30 cellular contexts compared by ENCODE assay signal in the genomic region with DNA sequence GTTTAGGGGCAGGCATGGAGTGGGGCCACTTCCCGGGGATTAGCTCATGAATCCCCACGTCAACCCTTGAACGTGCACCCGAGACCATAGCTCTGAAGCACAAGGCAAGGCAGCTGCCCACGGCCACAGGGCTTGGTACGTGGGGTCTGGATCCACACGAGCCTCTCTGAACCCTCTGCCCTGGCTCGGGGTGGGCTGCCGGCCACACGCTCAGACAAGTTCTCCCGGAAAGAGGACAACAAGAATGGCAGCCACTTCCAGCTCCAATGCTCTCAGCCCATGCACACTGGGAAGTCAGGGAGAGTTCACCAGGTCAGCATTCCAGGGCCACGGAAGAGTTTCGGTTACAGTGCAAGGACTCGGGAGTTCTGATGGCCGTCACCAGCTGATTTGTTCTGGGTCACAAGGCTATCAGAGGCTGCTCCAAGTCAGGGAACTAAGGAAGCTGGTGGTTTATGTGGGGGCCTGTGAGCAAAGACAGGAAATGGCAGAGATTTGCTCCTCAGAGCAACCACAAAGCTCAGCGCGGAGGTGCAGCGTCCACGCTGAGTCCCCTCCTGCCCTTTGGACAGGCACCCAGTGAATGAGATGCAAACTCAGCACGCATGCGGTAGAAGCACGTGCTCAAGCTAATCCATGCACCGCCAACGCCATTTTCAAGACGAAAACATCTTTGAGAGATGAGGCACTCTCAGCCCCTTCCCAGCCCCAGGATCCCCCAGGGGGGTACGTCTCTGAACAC.
DNase-seq lines count a peak whose midpoint lies in the region; ATAC-seq, FAIRE-seq and TF ChIP-seq lines count a peak whose summit lies in the region.
"Had no signal": no experiment of that assay in that cellular context is flagged by ENCODE, and none has a peak within 500 bp of the region (broad histone marks: within the 10 kb centered on the region; RNA-seq: fewer than 3 reads in every experiment).

No MANE protein-coding gene starts in this region.

- peaks cover 17% of the 10 kb centered on the region for H3K9me3 Mint-ChIP-seq in astrocyte (ENCODE audit: unreplicated experiment)
- no peaks in the 10 kb centered on the region for H3K9me3 Mint-ChIP-seq in stimulated activated effector memory CD8-positive, alpha-beta T cell treated with anti-CD3 and anti-CD28 coated beads, Interleukin-12 subunit alpha, Interleukin-12 subunit beta, amount 100 ng/mL, for 72 hours
- H3K9me3 Mint-ChIP-seq: activated CD4-positive, alpha-beta T cell treated with anti-CD3 and anti-CD28 coated beads, Interleukin-2, amount 10 ng/mL, durations not matched to agents 24 days and 14 days; T-helper 2 cell treated with Interferon-gamma antibody and Interleukin-4, amounts not matched to agents 5 μg/mL and 100 μg/mL, for 36 hours had no signal

- WGBS in neuronal stem cell (ENCODE audit: extremely low coverage in 2 of 2, insufficient read length in 2 of 2, insufficient replicate concordance in 1 of 2), 2 donors, result no CpG with 5 or more reads among the region's 26 CpGs

- TF ChIP-seq CTCF in astrocyte (IDR thresholded peaks at IDR 0.05; ENCODE audit: insufficient read depth, low read depth, low read length) (no peak), BE2C (IDR thresholded peaks at IDR 0.05; ENCODE audit: low read depth, low read length) (no peak)

- no peaks in the 10 kb centered on the region for H4K20me1 ChIP-seq in BLaER1 treated with 17β-estradiol and CSF1 and Interleukin-3, amounts not matched to agents 10 nM and 100 nM
- H4K20me1 ChIP-seq in astrocyte (ENCODE audit: insufficient read depth, low read length), result no peaks in the 10 kb centered on the region

- H2BK15ac ChIP-seq in neuronal stem cell (ENCODE audit: low read length), result no peak overlapping the region

- H3K36me3 ChIP-seq in BLaER1 treated with 17β-estradiol and CSF1 and Interleukin-3, amounts not matched to agents 10 nM and 100 nM, result no peaks in the 10 kb centered on the region
- H3K36me3 ChIP-seq in astrocyte (ENCODE audit: insufficient read depth, low read length), result no peaks in the 10 kb centered on the region
- no peaks in the 10 kb centered on the region for H3K36me3 ChIP-seq in neuronal stem cell (replicated peaks in 1 of 2; ENCODE audit: control insufficient read depth in 2 of 2, insufficient read depth in 2 of 2, low read length in 2 of 2)
- H3K36me3 ChIP-seq in BE2C, result no peaks in the 10 kb centered on the region

- H2AFZ ChIP-seq in astrocyte (ENCODE audit: low read depth, low read length), result peak overlapping the region; percentile 20
- H2AFZ ChIP-seq in neuronal stem cell (ENCODE audit: low read length), result no peak overlapping the region
- H2AFZ ChIP-seq: hepatocyte had no signal

- H2BK120ac ChIP-seq in neuronal stem cell (ENCODE audit: low read depth, low read length), result no peak overlapping the region

- H2AK5ac ChIP-seq in neuronal stem cell (ENCODE audit: low read depth, low read length), result no peak overlapping the region

- peaks cover 6 to 13% (median 10%) of the 10 kb centered on the region in 11 experiments; a peak in 20 of 22 replicates for H3K9me3 ChIP-seq in BLaER1 treated with 17β-estradiol and CSF1 and Interleukin-3, amounts not matched to agents 10 nM and 100 nM (replicated peaks in 1 of 11)
- H3K9me3 ChIP-seq in astrocyte (ENCODE audit: insufficient read depth, low read depth, low read length) (peaks cover 10% of the 10 kb centered on the region), neuronal stem cell (replicated peaks in 1 of 2; ENCODE audit: control insufficient read depth in 2 of 2, insufficient read depth in 1 of 2, low read depth in 1 of 2, low read length in 2 of 2) (peaks cover 0 to 5% of the 10 kb centered on the region in 2 donors), BE2C (no peaks in the 10 kb centered on the region)

- peak overlapping the region; percentile 61 for H3K14ac ChIP-seq in neuronal stem cell (ENCODE audit: low read length)

- ATAC-seq in left lobe of liver, result peak; percentile 17
- ATAC-seq in stimulated activated effector memory CD8-positive, alpha-beta T cell treated with anti-CD3 and anti-CD28 coated beads, Interleukin-12 subunit alpha, Interleukin-12 subunit beta, amount 100 ng/mL, for 72 hours, result no peak
- ATAC-seq: left colon; naive thymus-derived CD8-positive, alpha-beta T cell; Right ventricle myocardium inferior; sciatic nerve; stimulated activated naive CD8-positive, alpha-beta T cell treated with anti-CD3 and anti-CD28 coated beads, Interleukin-15, amount 100 ng/mL, for 72 hours had no signal

- H3K18ac ChIP-seq in neuronal stem cell (ENCODE audit: low read length), result peak overlapping the region; percentile 3

- no peak overlapping the region for H3K4me3 ChIP-seq in BLaER1 treated with 17β-estradiol and CSF1 and Interleukin-3, amounts not matched to agents 10 nM and 100 nM
- no peak overlapping the region for H3K4me3 ChIP-seq in astrocyte (ENCODE audit: insufficient read depth, low read depth, low read length)
- no peak overlapping the region for H3K4me3 ChIP-seq in neuronal stem cell (ENCODE audit: low read length in 2 of 2)
- no peak overlapping the region for H3K4me3 ChIP-seq in BE2C (ENCODE audit: low read depth, low read length)
- H3K4me3 ChIP-seq: hepatocyte had no signal

- peak overlapping the region; percentile 17 to 83 (median 64) for H3K4me2 ChIP-seq in BLaER1 treated with 17β-estradiol and CSF1 and Interleukin-3, amounts not matched to agents 10 nM and 100 nM
- H3K4me2 ChIP-seq in astrocyte (ENCODE audit: low read length) (peak overlapping the region; percentile 2), neuronal stem cell (ENCODE audit: insufficient read depth, low read length, poor library complexity, severe bottlenecking) (no peak overlapping the region)
- H3K4me2 ChIP-seq: hepatocyte had no signal

- no peaks in the 10 kb centered on the region for H3K79me1 ChIP-seq in neuronal stem cell (ENCODE audit: low read depth, low read length)

- H2BK12ac ChIP-seq in neuronal stem cell (ENCODE audit: low read length), result no peak overlapping the region

- H4K8ac ChIP-seq in neuronal stem cell (ENCODE audit: low read depth, low read length), result peak overlapping the region; percentile 83

- H3K4me1 Mint-ChIP-seq in astrocyte (ENCODE audit: low read depth, unreplicated experiment), result peaks cover 4% of the 10 kb centered on the region
- no peaks in the 10 kb centered on the region for H3K4me1 Mint-ChIP-seq in stimulated activated effector memory CD8-positive, alpha-beta T cell treated with anti-CD3 and anti-CD28 coated beads, Interleukin-12 subunit alpha, Interleukin-12 subunit beta, amount 100 ng/mL, for 72 hours

- no peak overlapping the region for H4K91ac ChIP-seq in neuronal stem cell (ENCODE audit: low read depth, low read length, poor library complexity)

- peak overlapping the region in 1 of 11 experiments; percentile 6; a peak in 1 of 22 replicates for H3K27ac ChIP-seq in BLaER1 treated with 17β-estradiol and CSF1 and Interleukin-3, amounts not matched to agents 10 nM and 100 nM
- H3K27ac ChIP-seq in astrocyte (ENCODE audit: low read depth, low read length) (no peak overlapping the region), neuronal stem cell (replicated peaks; ENCODE audit: low read length) (no peak overlapping the region)
- H3K27ac ChIP-seq: hepatocyte, VCaP had no signal

- no peaks in the 10 kb centered on the region for H3K79me2 ChIP-seq in astrocyte (ENCODE audit: insufficient read depth, low read length)
- H3K79me2 ChIP-seq: hepatocyte had no signal

- DNase-seq in astrocyte (ENCODE audit: low read depth) (no peak), left lobe of liver (ENCODE audit: low spot score) (no peak), neuronal stem cell (ENCODE audit: low spot score) (no peak), ecto neural progenitor cell (ENCODE audit: low spot score) (no peak), BE2C (no peak), NCI-H446 (lab: John Stamatoyannopoulos, UW) (no peak)
- no peak for DNase-seq in stimulated activated effector memory CD8-positive, alpha-beta T cell treated with anti-CD3 and anti-CD28 coated beads, Interleukin-12 subunit alpha, Interleukin-12 subunit beta, amount 100 ng/mL, for 72 hours (ENCODE audit: low spot score in 2 of 2)
- DNase-seq: activated CD4-positive, alpha-beta T cell treated with anti-CD3 and anti-CD28 coated beads, Interleukin-2, amount 10 ng/mL, durations not matched to agents 24 days and 14 days; activated T-cell treated with anti-CD3 and anti-CD28 coated beads, Interleukin-2, amount 50 U/mL, for 48 hours; C1 segment of cervical spinal cord; COR-L47; effector CD4-positive, alpha-beta T cell; erythroblast; foreskin melanocyte; left colon; midbrain; NCI-H1092; NCI-H187 treated with DMSO at 0.1 percent for 48 hours; NCI-H524 treated with DMSO at 0.1 percent for 48 hours; stimulated activated naive CD8-positive, alpha-beta T cell treated with anti-CD3 and anti-CD28 coated beads, Interleukin-15, amount 100 ng/mL, for 72 hours had no signal

- FAIRE-seq in astrocyte (lab: Jason Lieb, UNC), result no peak
- FAIRE-seq: G401.6, H54 had no signal

- H3K36me3 Mint-ChIP-seq in astrocyte (ENCODE audit: low read depth, unreplicated experiment), result peaks cover 6% of the 10 kb centered on the region
- no peaks in the 10 kb centered on the region for H3K36me3 Mint-ChIP-seq in stimulated activated effector memory CD8-positive, alpha-beta T cell treated with anti-CD3 and anti-CD28 coated beads, Interleukin-12 subunit alpha, Interleukin-12 subunit beta, amount 100 ng/mL, for 72 hours
- H3K36me3 Mint-ChIP-seq: brain had no signal

- peak overlapping the region in 1 of 11 experiments; percentile 12; a peak in 1 of 22 replicates for H3K9ac ChIP-seq in BLaER1 treated with 17β-estradiol and CSF1 and Interleukin-3, amounts not matched to agents 10 nM and 100 nM
- H3K9ac ChIP-seq in astrocyte (ENCODE audit: low read length) (no peak overlapping the region), neuronal stem cell (ENCODE audit: low read depth, low read length, poor library complexity) (no peak overlapping the region)

- H3K27me3 ChIP-seq in BLaER1 treated with 17β-estradiol and CSF1 and Interleukin-3, amounts not matched to agents 10 nM and 100 nM, result peaks cover 8 to 10% (median 9%) of the 10 kb centered on the region in 11 experiments
- H3K27me3 ChIP-seq in astrocyte (ENCODE audit: insufficient read depth, low read length), result no peaks in the 10 kb centered on the region
- H3K27me3 ChIP-seq in neuronal stem cell (ENCODE audit: control insufficient read depth in 3 of 3, insufficient read depth in 3 of 3, low read depth in 1 of 3, low read length in 3 of 3), result no peaks in the 10 kb centered on the region
- H3K27me3 ChIP-seq in BE2C, result peaks cover 10% of the 10 kb centered on the region; the same call in 1 of the 2 replicates

- peak overlapping the region; percentile 70 for H3K23ac ChIP-seq in neuronal stem cell (ENCODE audit: low read depth, low read length, poor library complexity)

- no peak overlapping the region for H3K4ac ChIP-seq in neuronal stem cell (ENCODE audit: low read length)

- H3K27me3 Mint-ChIP-seq in astrocyte (ENCODE audit: low read depth, unreplicated experiment), result peaks cover 18% of the 10 kb centered on the region

- peaks cover 8 to 15% (median 11%) of the 10 kb centered on the region in 10 experiments for H3K4me1 ChIP-seq in BLaER1 treated with 17β-estradiol and CSF1 and Interleukin-3, amounts not matched to agents 10 nM and 100 nM
- H3K4me1 ChIP-seq in astrocyte (ENCODE audit: insufficient read depth, low read length) (peaks cover 34% of the 10 kb centered on the region), neuronal stem cell (ENCODE audit: control insufficient read depth in 2 of 2, insufficient read depth in 1 of 2, low read depth in 1 of 2, low read length in 2 of 2) (peaks cover 0 to 9% of the 10 kb centered on the region in 2 donors), BE2C (no peaks in the 10 kb centered on the region)

- no peak overlapping the region for H3K4me3 Mint-ChIP-seq in astrocyte (ENCODE audit: unreplicated experiment)
- no peak overlapping the region for H3K4me3 Mint-ChIP-seq in stimulated activated effector memory CD8-positive, alpha-beta T cell treated with anti-CD3 and anti-CD28 coated beads, Interleukin-12 subunit alpha, Interleukin-12 subunit beta, amount 100 ng/mL, for 72 hours
- H3K4me3 Mint-ChIP-seq: activated CD4-positive, alpha-beta T cell treated with anti-CD3 and anti-CD28 coated beads, Interleukin-2, amount 10 ng/mL, durations not matched to agents 24 days and 14 days; brain; naive thymus-derived CD8-positive, alpha-beta T cell; stimulated activated naive CD8-positive, alpha-beta T cell treated with anti-CD3 and anti-CD28 coated beads, Interleukin-15, amount 100 ng/mL, for 72 hours; T-helper 2 cell treated with Interferon-gamma antibody and Interleukin-4, amounts not matched to agents 5 μg/mL and 100 μg/mL, for 36 hours had no signal

- H2BK5ac ChIP-seq in neuronal stem cell (ENCODE audit: low read length), result no peak overlapping the region

- no peak overlapping the region for H3K27ac Mint-ChIP-seq in astrocyte (ENCODE audit: unreplicated experiment)
- no peak overlapping the region for H3K27ac Mint-ChIP-seq in stimulated activated effector memory CD8-positive, alpha-beta T cell treated with anti-CD3 and anti-CD28 coated beads, Interleukin-12 subunit alpha, Interleukin-12 subunit beta, amount 100 ng/mL, for 72 hours
- H3K27ac Mint-ChIP-seq: activated CD4-positive, alpha-beta T cell treated with anti-CD3 and anti-CD28 coated beads, Interleukin-2, amount 10 ng/mL, durations not matched to agents 24 days and 14 days; T-helper 2 cell treated with Interferon-gamma antibody and Interleukin-4, amounts not matched to agents 5 μg/mL and 100 μg/mL, for 36 hours had no signal
